ENCODE assay signal across 23 cellular contexts in the genomic region with DNA sequence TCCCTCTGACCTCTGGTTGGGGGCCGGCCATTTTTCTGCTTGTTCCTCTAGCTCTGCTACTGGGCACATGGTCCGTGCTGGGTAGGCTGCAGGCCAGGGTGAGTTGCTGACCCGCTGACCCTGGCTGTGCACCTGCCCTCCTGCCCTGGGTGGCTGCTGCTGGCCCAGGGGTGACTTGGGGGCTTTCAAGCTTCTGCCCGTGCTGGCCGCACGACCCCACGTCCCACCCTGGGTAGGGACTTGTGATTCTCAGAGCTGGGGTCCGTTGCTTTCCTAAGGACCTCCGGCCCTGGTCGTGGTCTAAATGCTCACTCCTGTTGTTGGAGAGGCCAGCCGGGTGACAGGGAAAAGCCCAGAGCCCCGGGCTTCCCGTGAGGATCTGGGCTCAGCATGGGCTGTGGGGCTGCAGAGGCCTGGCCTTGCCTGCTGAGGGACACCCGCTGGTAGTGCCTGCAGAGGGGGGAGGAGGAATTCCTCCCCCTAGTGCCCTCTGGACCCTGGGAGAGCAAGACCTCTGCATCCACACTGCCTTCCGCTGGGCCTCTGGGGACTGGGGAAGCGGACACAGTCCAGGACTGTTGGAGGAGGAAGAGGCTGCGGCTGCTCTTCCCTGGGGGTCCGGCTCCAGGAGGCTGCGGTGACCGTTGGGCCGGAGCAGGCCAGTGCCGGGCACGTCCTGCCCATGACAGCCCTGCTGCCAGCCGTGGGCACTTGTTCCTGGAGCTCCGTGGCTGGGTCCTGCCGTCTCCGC. TPM values are rescaled to one million over a fixed set of nuclear protein-coding genes. Genes with fewer than 3 reads are reported as not detected.
DNase-seq lines count a peak whose midpoint lies in the region; ATAC-seq and TF ChIP-seq lines count a peak whose summit lies in the region.
"Had no signal": no experiment of that assay in that cellular context is flagged by ENCODE, and none has a peak within 500 bp of the region (broad histone marks: within the 10 kb centered on the region; RNA-seq: fewer than 3 reads in every experiment).

No MANE protein-coding gene starts in this region.

- WGBS in liver: 33% methylated on average over 27 of the region's 27 CpGs

- no peaks in the 10 kb centered on the region for H3K9me3 Mint-ChIP-seq in activated CD8-positive, alpha-beta memory T cell treated with anti-CD3 and anti-CD28 coated beads, Interleukin-2, amount 10 ng/mL, durations not matched to agents 7 days and 5 days (ENCODE audit: low read depth)
- no peaks in the 10 kb centered on the region for H3K9me3 Mint-ChIP-seq in CD8-positive, alpha-beta T cell
- H3K9me3 Mint-ChIP-seq: activated T-helper 1 cell treated with anti-CD3 and anti-CD28 coated beads, Interleukin-12 subunit alpha, Interleukin-12 subunit beta, Interleukin-2, Interleukin-4 antibody, amounts not matched to agents 30 ng/mL and 10 ng/mL and 1 ng/mL, durations not matched to agents 14 hours and 24 hours and 36 hours; dendritic cell treated with granulocyte-macrophage colony-stimulating factor and Interleukin-4, amounts not matched to agents 40 ng/mL and 50 ng/mL, for 4 days; T-helper 1 cell treated with Interleukin-12 subunit alpha and Interleukin-12 subunit beta and Interleukin-4 antibody, amounts not matched to agents 30 μg/mL and 1 μg/mL, for 36 hours had no signal

- peak in 1 of 2 donors; percentile 34 for TF ChIP-seq RAD21 in liver (IDR thresholded peaks at IDR 0.05)

- ATAC-seq in Right ventricle myocardium inferior (no peak), Right ventricle myocardium superior (ENCODE audit: poor library complexity) (no peak), GM19035 (IDR thresholded peaks at IDR 0.05; ENCODE audit: unreplicated experiment) (no peak)
- ATAC-seq in activated CD8-positive, alpha-beta memory T cell treated with anti-CD3 and anti-CD28 coated beads, Interleukin-2, amount 10 ng/mL, durations not matched to agents 7 days and 5 days: no peak
- no peak for ATAC-seq in CD8-positive, alpha-beta T cell
- ATAC-seq: stimulated activated naive CD8-positive, alpha-beta T cell treated with anti-CD3 and anti-CD28 coated beads, Interleukin-15, Interleukin-2, amounts not matched to agents 100 U/mL and 50 U/mL, for 24 hours had no signal

- H3K27me3 Mint-ChIP-seq in activated CD8-positive, alpha-beta memory T cell treated with anti-CD3 and anti-CD28 coated beads, Interleukin-2, amount 10 ng/mL, durations not matched to agents 7 days and 5 days: no peaks in the 10 kb centered on the region
- H3K27me3 Mint-ChIP-seq in CD8-positive, alpha-beta T cell (ENCODE audit: low read depth): no peaks in the 10 kb centered on the region

- H3K27ac ChIP-seq in liver (ENCODE audit: low read depth in 1 of 2, low read length in 2 of 2) (peak overlapping the region; percentile 21 to 46), vagina (peak overlapping the region; percentile 24)
- H3K27ac ChIP-seq in CD8-positive, alpha-beta T cell (ENCODE audit: low read depth, low read length): no peak overlapping the region
- H3K27ac ChIP-seq: ascending aorta, neutrophil, skin epidermis had no signal

- peaks cover 8% of the 10 kb centered on the region for H3K4me1 Mint-ChIP-seq in activated CD8-positive, alpha-beta memory T cell treated with anti-CD3 and anti-CD28 coated beads, Interleukin-2, amount 10 ng/mL, durations not matched to agents 7 days and 5 days
- H3K4me1 Mint-ChIP-seq in CD8-positive, alpha-beta T cell (ENCODE audit: low read depth): peaks cover 12% of the 10 kb centered on the region

- intact Hi-C loops in Right ventricle myocardium inferior (cut with DNase I): no loop called here
- intact Hi-C loops in Right ventricle myocardium superior (cut with DNase I): no loop called here
- intact Hi-C loops in vagina (cut with DNase I): no loop called here
- intact Hi-C loops in CD8-positive, alpha-beta T cell (cut with DNase I, micrococcal nuclease): no loop called here

- DNase-seq in Right ventricle myocardium inferior (ENCODE audit: missing footprints) (peak; percentile 55), Right ventricle myocardium superior (no peak), vagina (ENCODE audit: extremely low spot score in 2 of 2) (peak; percentile 79 to 85), cerebellum (ENCODE audit: low spot score) (no peak)
- peak; percentile 34 for DNase-seq in activated CD8-positive, alpha-beta memory T cell treated with anti-CD3 and anti-CD28 coated beads, Interleukin-2, amount 10 ng/mL, durations not matched to agents 7 days and 5 days
- no peak for DNase-seq in CD8-positive, alpha-beta T cell
- DNase-seq: activated CD4-positive, alpha-beta T cell treated with anti-CD3 and anti-CD28 coated beads for 48 hours; DMS153; HCEC 1CT; NCI-H1694; NCI-H510A treated with DMSO at 0.1 percent for 48 hours; stimulated activated naive CD8-positive, alpha-beta T cell treated with anti-CD3 and anti-CD28 coated beads, Interleukin-15, Interleukin-2, amounts not matched to agents 100 U/mL and 50 U/mL, for 24 hours had no signal

- H3K4me3 ChIP-seq in liver (ENCODE audit: low read depth in 1 of 3, low read length in 3 of 3): no peak overlapping the region
- H3K4me3 ChIP-seq in vagina: no peak overlapping the region
- H3K4me3 ChIP-seq in CD8-positive, alpha-beta T cell (ENCODE audit: low read depth, low read length): no peak overlapping the region
- H3K4me3 ChIP-seq: ascending aorta, lung, skin epidermis had no signal

- H3K36me3 Mint-ChIP-seq in activated CD8-positive, alpha-beta memory T cell treated with anti-CD3 and anti-CD28 coated beads, Interleukin-2, amount 10 ng/mL, durations not matched to agents 7 days and 5 days: no peaks in the 10 kb centered on the region
- H3K36me3 Mint-ChIP-seq in CD8-positive, alpha-beta T cell: peaks cover 5% of the 10 kb centered on the region

- H3K36me3 ChIP-seq in liver (ENCODE audit: control insufficient read depth in 4 of 4, insufficient read depth in 3 of 4, low read depth in 1 of 4, low read length in 3 of 4) (peaks cover 0 to 3% (median 0%) of the 10 kb centered on the region in 4 donors), vagina (peaks cover 0 to 5% of the 10 kb centered on the region in 2 donors)
- no peaks in the 10 kb centered on the region for H3K36me3 ChIP-seq in CD8-positive, alpha-beta T cell (ENCODE audit: insufficient read depth, low read length)

- POLR2A ChIA-PET in CD8-positive, alpha-beta T cell (lab: Charles Lee): no interaction called here

- H3K4me1 ChIP-seq in liver (ENCODE audit: control insufficient read depth in 4 of 4, insufficient read depth in 4 of 4, low read length in 3 of 4): peaks cover 19 to 51% (median 36%) of the 10 kb centered on the region in 4 donors
- peaks cover 19% of the 10 kb centered on the region for H3K4me1 ChIP-seq in vagina
- peaks cover 9% of the 10 kb centered on the region for H3K4me1 ChIP-seq in CD8-positive, alpha-beta T cell (ENCODE audit: insufficient read depth, low read length)
- H3K4me1 ChIP-seq: ascending aorta had no signal

- no peak for TF ChIP-seq CTCF in liver (IDR thresholded peaks at IDR 0.05; ENCODE audit: low read depth, low read length, missing input control)
- TF ChIP-seq CTCF in vagina (IDR thresholded peaks at IDR 0.05): no peak
- TF ChIP-seq CTCF in CD8-positive, alpha-beta T cell (IDR thresholded peaks at IDR 0.05): no peak

- no peak overlapping the region for H3K4me3 Mint-ChIP-seq in activated CD8-positive, alpha-beta memory T cell treated with anti-CD3 and anti-CD28 coated beads, Interleukin-2, amount 10 ng/mL, durations not matched to agents 7 days and 5 days
- no peak overlapping the region for H3K4me3 Mint-ChIP-seq in CD8-positive, alpha-beta T cell
- H3K4me3 Mint-ChIP-seq: activated T-helper 1 cell treated with anti-CD3 and anti-CD28 coated beads, Interleukin-12 subunit alpha, Interleukin-12 subunit beta, Interleukin-2, Interleukin-4 antibody, amounts not matched to agents 30 ng/mL and 10 ng/mL and 1 ng/mL, durations not matched to agents 14 hours and 24 hours and 36 hours; dendritic cell treated with granulocyte-macrophage colony-stimulating factor and Interleukin-4, amounts not matched to agents 40 ng/mL and 50 ng/mL, for 4 days; T-helper 1 cell treated with Interleukin-12 subunit alpha and Interleukin-12 subunit beta and Interleukin-4 antibody, amounts not matched to agents 30 μg/mL and 1 μg/mL, for 36 hours had no signal

- no peak for TF ChIP-seq POLR2A in vagina (IDR thresholded peaks at IDR 0.05)

- CTCF ChIA-PET in activated CD8-positive, alpha-beta memory T cell treated with anti-CD3 and anti-CD28 coated beads, Interleukin-2, amount 10 ng/mL, durations not matched to agents 7 days and 5 days (lab: Charles Lee): no interaction called here
- CTCF ChIA-PET in CD8-positive, alpha-beta T cell (lab: Charles Lee): no interaction called here

- H3K9ac ChIP-seq in liver (ENCODE audit: low read depth in 1 of 2, low read length in 2 of 2): no peak overlapping the region

- H3K27ac Mint-ChIP-seq in activated CD8-positive, alpha-beta memory T cell treated with anti-CD3 and anti-CD28 coated beads, Interleukin-2, amount 10 ng/mL, durations not matched to agents 7 days and 5 days: no peak overlapping the region
- H3K27ac Mint-ChIP-seq in CD8-positive, alpha-beta T cell: no peak overlapping the region
- H3K27ac Mint-ChIP-seq: activated T-helper 1 cell treated with anti-CD3 and anti-CD28 coated beads, Interleukin-12 subunit alpha, Interleukin-12 subunit beta, Interleukin-2, Interleukin-4 antibody, amounts not matched to agents 30 ng/mL and 10 ng/mL and 1 ng/mL, durations not matched to agents 14 hours and 24 hours and 36 hours; dendritic cell treated with granulocyte-macrophage colony-stimulating factor and Interleukin-4, amounts not matched to agents 40 ng/mL and 50 ng/mL, for 4 days; T-helper 1 cell treated with Interleukin-12 subunit alpha and Interleukin-12 subunit beta and Interleukin-4 antibody, amounts not matched to agents 30 μg/mL and 1 μg/mL, for 36 hours had no signal

- H3K9me3 ChIP-seq in liver (ENCODE audit: control insufficient read depth in 4 of 4, low read length in 3 of 4) (no peaks in the 10 kb centered on the region), vagina (no peaks in the 10 kb centered on the region)
- H3K9me3 ChIP-seq in CD8-positive, alpha-beta T cell (ENCODE audit: low read length): no peaks in the 10 kb centered on the region
- H3K9me3 ChIP-seq: ascending aorta, neutrophil had no signal

- H3K27me3 ChIP-seq in liver (ENCODE audit: control insufficient read depth in 4 of 4, insufficient read depth in 4 of 4, low read length in 3 of 4) (no peaks in the 10 kb centered on the region), vagina (no peaks in the 10 kb centered on the region)
- no peaks in the 10 kb centered on the region for H3K27me3 ChIP-seq in CD8-positive, alpha-beta T cell (ENCODE audit: insufficient read depth, low read length)

RNA-seq across cellular contexts. Expression of a gene that starts 6.3 kb away (rescaled TPM):
- not detected for total RNA-seq in Right ventricle myocardium inferior
- total RNA-seq in Right ventricle myocardium superior: not detected
- under 1 TPM in 1 of 2 experiments, not detected in 1; 0.20 TPM for total RNA-seq in activated CD8-positive, alpha-beta memory T cell treated with anti-CD3 and anti-CD28 coated beads, Interleukin-2, amount 10 ng/mL, durations not matched to agents 7 days and 5 days
- total RNA-seq in liver: under 1 TPM; 0.23 to 0.33 TPM
- under 1 TPM in 1 of 2 donors, not detected in 1; 0.03 TPM for polyA plus RNA-seq in liver
- 0.98 TPM for total RNA-seq in vagina
- total RNA-seq in cerebellum: 0.45 TPM
- 1 to 10 TPM in 1 of 2 experiments, under 1 TPM in 1; 0.81 to 1.1 TPM for total RNA-seq in CD8-positive, alpha-beta T cell
- total RNA-seq: ascending aorta, LHCN-M2 had no signal
- polyA plus RNA-seq: AG04450, lung had no signal

RNA-seq across cellular contexts. Expression of a gene that starts 35.9 kb away (rescaled TPM):
- 19.6 TPM for total RNA-seq in Right ventricle myocardium inferior
- total RNA-seq in Right ventricle myocardium superior: 19.0 TPM
- 10 to 100 TPM; 21.6 to 26.2 TPM for total RNA-seq in activated CD8-positive, alpha-beta memory T cell treated with anti-CD3 and anti-CD28 coated beads, Interleukin-2, amount 10 ng/mL, durations not matched to agents 7 days and 5 days
- 10 to 100 TPM in 1 of 2 donors, 1 to 10 TPM in 1; 7.4 to 25.0 TPM for total RNA-seq in liver
- polyA plus RNA-seq in liver: 10 to 100 TPM in 1 of 2 donors, 1 to 10 TPM in 1; 6.4 to 19.7 TPM
- 21.1 TPM for total RNA-seq in vagina
- 6.3 TPM for total RNA-seq in cerebellum
- 10 to 100 TPM; 41.6 to 46.4 TPM for total RNA-seq in CD8-positive, alpha-beta T cell

RNA-seq across cellular contexts. Expression of a gene that starts 38.6 kb away (rescaled TPM):
- total RNA-seq in Right ventricle myocardium inferior (0.30 TPM), Right ventricle myocardium superior (not detected), liver (10 to 100 TPM in 1 of 2 donors, 1 to 10 TPM in 1; 5.4 to 52.7 TPM), vagina (not detected), cerebellum (0.82 TPM)
- total RNA-seq in activated CD8-positive, alpha-beta memory T cell treated with anti-CD3 and anti-CD28 coated beads, Interleukin-2, amount 10 ng/mL, durations not matched to agents 7 days and 5 days: under 1 TPM in 1 of 2 experiments, not detected in 1; 0.12 TPM
- 10 to 100 TPM; 17.5 to 58.4 TPM for polyA plus RNA-seq in liver
- 1 to 10 TPM; 2.9 to 3.0 TPM for total RNA-seq in CD8-positive, alpha-beta T cell
- total RNA-seq: ascending aorta, LHCN-M2 had no signal
- polyA plus RNA-seq: AG04450 had no signal

Comparison
In these comparisons a context has a peak if more than half of its experiments do, and no peak if none do; other contexts are left out.
1. DNase-seq: peak in Right ventricle myocardium inferior (single experiment), activated CD8-positive, alpha-beta memory T cell treated with anti-CD3 and anti-CD28 coated beads, Interleukin-2, amount 10 ng/mL, durations not matched to agents 7 days and 5 days (single experiment) and vagina (2 of 2); none in Right ventricle myocardium superior (single experiment), cerebellum (single experiment) and CD8-positive, alpha-beta T cell (0 of 7).